ENCODE assay signal across 16 cellular contexts in the genomic region with DNA sequence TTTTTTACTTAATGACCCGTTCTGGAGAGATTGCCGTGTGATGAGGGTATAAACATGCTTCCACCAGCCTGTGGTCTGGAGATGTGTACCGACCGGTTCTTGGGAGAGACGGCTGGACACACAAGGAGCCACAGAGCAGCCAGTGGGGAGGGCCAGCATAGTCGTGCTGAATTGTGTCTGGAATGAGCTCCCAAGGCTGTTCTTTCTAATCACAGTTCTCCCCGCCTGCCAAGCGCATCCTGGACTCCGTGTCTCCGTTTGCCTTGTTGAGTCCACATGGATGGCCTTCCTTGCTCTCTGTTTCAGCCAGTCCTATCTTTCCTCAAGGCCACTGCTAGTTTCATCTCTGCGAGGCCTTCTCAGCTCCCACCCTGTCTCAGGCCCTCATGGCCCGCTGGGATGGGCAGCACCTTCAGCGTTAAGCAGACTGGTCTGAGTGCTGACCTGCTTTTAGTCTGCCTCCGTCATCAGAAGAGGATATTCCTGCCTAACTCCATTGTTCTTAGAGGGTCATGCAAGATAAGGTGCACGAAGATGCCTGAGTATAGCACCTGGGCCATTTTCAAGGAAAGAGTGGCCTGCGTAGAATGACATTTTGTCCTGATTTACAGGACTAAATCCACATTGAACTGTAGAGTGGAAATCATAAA. TPM values are rescaled to one million over a fixed set of nuclear protein-coding genes. Genes with fewer than 3 reads are reported as not detected.
DNase-seq lines count a peak whose midpoint lies in the region; ATAC-seq, FAIRE-seq and TF ChIP-seq lines count a peak whose summit lies in the region.
"Had no signal": no experiment of that assay in that cellular context is flagged by ENCODE, and none has a peak within 500 bp of the region (broad histone marks: within the 10 kb centered on the region; RNA-seq: fewer than 3 reads in every experiment).

No MANE protein-coding gene starts in this region.

- no peak for DNase-seq in cardiac muscle cell (ENCODE audit: low read depth in 1 of 2, low spot score in 1 of 2)
- DNase-seq in heart left ventricle: no peak
- peak; percentile 81 for DNase-seq in mammary epithelial cell
- DNase-seq in mucosa of gallbladder (ENCODE audit: low spot score): peak; percentile 60
- DNase-seq in thyroid gland: peak; percentile 78 to 84
- no peak for DNase-seq in RCC 7860 (ENCODE audit: low spot score)
- DNase-seq in PC-9: no peak
- DNase-seq: activated CD4-positive, alpha-beta T cell treated with anti-CD3 and anti-CD28 coated beads, Interleukin-2, amount 50 U/mL, for 1 hour; effector memory CD4-positive, alpha-beta T cell; kidney glomerular epithelial cell; NCI-H1092; RPMI8226 had no signal

- intact Hi-C loops in heart left ventricle (cut with DNase I) (loop anchor here in 1 of 10 donors (2.0 kb wide), 1 partner anchor 23 kb away; no protein-coding TSS in a partner anchor), mammary epithelial cell (cut with micrococcal nuclease) (no loop called here), thyroid gland (cut with DNase I) (no loop called here), PC-9 (cut with micrococcal nuclease; ENCODE audit: unreplicated experiment) (no loop called here)

- H3K4me1 ChIP-seq in cardiac muscle cell (ENCODE audit: low read depth): peaks cover 41% of the 10 kb centered on the region
- peaks cover 0 to 64% (median 22%) of the 10 kb centered on the region in 12 donors for H3K4me1 ChIP-seq in heart left ventricle
- peaks cover 61% of the 10 kb centered on the region for H3K4me1 ChIP-seq in mammary epithelial cell (ENCODE audit: insufficient read depth, low read length)
- peaks cover 36 to 38% of the 10 kb centered on the region in 2 donors for H3K4me1 ChIP-seq in thyroid gland
- H3K4me1 ChIP-seq in PC-9 (replicated peaks; ENCODE audit: insufficient read depth): no peaks in the 10 kb centered on the region

- in situ Hi-C loops in mammary epithelial cell (cut with MboI; ENCODE audit: low sequenced_read_pairs in 2 of 2): no loop called here

- 81 to 87% (median 83%) methylated on average over 16 of the region's 16 CpGs for WGBS in heart left ventricle, 4 donors
- WGBS in mammary epithelial cell (ENCODE audit: low coverage, missing lambda C conversion rate): 47% methylated on average over 14 of the region's 16 CpGs
- 54 to 70% methylated on average over 16 of the region's 16 CpGs for WGBS in thyroid gland, 2 donors

- no peak overlapping the region for H3K4me3 ChIP-seq in cardiac muscle cell
- H3K4me3 ChIP-seq in heart left ventricle: no peak overlapping the region
- no peak overlapping the region for H3K4me3 ChIP-seq in mammary epithelial cell (replicated peaks in 1 of 3; ENCODE audit: insufficient read depth in 1 of 3, low read depth in 2 of 3, low read length in 3 of 3)
- H3K4me3 ChIP-seq in thyroid gland (replicated peaks in 1 of 3): no peak overlapping the region
- H3K4me3 ChIP-seq in PC-9: no peak overlapping the region

- H3K9me2 ChIP-seq in PC-9 (ENCODE audit: insufficient read depth): no peaks in the 10 kb centered on the region

- CTCF ChIA-PET in mammary epithelial cell (lab: Charles Lee; ENCODE audit: low non-redundant PET): no interaction called here
- CTCF ChIA-PET in PC-9 (lab: Charles Lee): no interaction called here

- H3K27me3 ChIP-seq in cardiac muscle cell (no peaks in the 10 kb centered on the region), heart left ventricle (no peaks in the 10 kb centered on the region), mammary epithelial cell (ENCODE audit: insufficient read depth, low read length) (no peaks in the 10 kb centered on the region), thyroid gland (no peaks in the 10 kb centered on the region), PC-9 (ENCODE audit: insufficient read depth, low read depth) (no peaks in the 10 kb centered on the region)
- H3K27me3 ChIP-seq: neutrophil had no signal

- dilution Hi-C loops in mammary epithelial cell (cut with HindIII; ENCODE audit: low sequenced_read_pairs): no loop called here

- H3K4me2 ChIP-seq in mammary epithelial cell (ENCODE audit: insufficient read depth, low read depth, low read length) (peak overlapping the region; percentile 38), PC-9 (no peak overlapping the region)

- FAIRE-seq in RCC 7860 (lab: Jason Lieb, UNC): no peak
- FAIRE-seq: D721Med had no signal

- H3F3A ChIP-seq in PC-9 (ENCODE audit: insufficient read depth, low read depth): no peaks in the 10 kb centered on the region

- no peak overlapping the region for H3K9ac ChIP-seq in mammary epithelial cell (ENCODE audit: insufficient read depth, low read length)

- no peak for TF ChIP-seq POLR2A in heart left ventricle (IDR thresholded peaks at IDR 0.05)
- TF ChIP-seq POLR2A in thyroid gland (IDR thresholded peaks at IDR 0.05): peak in 1 of 2 donors; percentile 22

- no TSS peak for BruUV-seq in mammary epithelial cell (replicated peaks; lab: Mats Ljungman, UMichigan)
- BruUV-seq in PC-9 (replicated peaks; lab: Mats Ljungman, UMichigan): no TSS peak

- H3K9me3 ChIP-seq in cardiac muscle cell (ENCODE audit: low read depth) (no peaks in the 10 kb centered on the region), heart left ventricle (no peaks in the 10 kb centered on the region), mammary epithelial cell (replicated peaks; ENCODE audit: insufficient read depth, low read length) (no peaks in the 10 kb centered on the region), thyroid gland (no peaks in the 10 kb centered on the region), PC-9 (ENCODE audit: insufficient read depth, low read depth) (no peaks in the 10 kb centered on the region)
- H3K9me3 ChIP-seq: neutrophil had no signal

- peak overlapping the region; percentile 82 for H3K27ac ChIP-seq in cardiac muscle cell
- H3K27ac ChIP-seq in heart left ventricle: no peak overlapping the region
- H3K27ac ChIP-seq in mammary epithelial cell (ENCODE audit: insufficient read depth, low read depth, low read length): no peak overlapping the region
- peak overlapping the region; percentile 2 to 40 (median 15) for H3K27ac ChIP-seq in thyroid gland
- no peak overlapping the region for H3K27ac ChIP-seq in PC-9
- H3K27ac ChIP-seq: neutrophil had no signal

- H3K36me3 ChIP-seq in cardiac muscle cell (peaks cover 3% of the 10 kb centered on the region), heart left ventricle (peaks cover 0 to 48% (median 23%) of the 10 kb centered on the region in 9 donors), mammary epithelial cell (ENCODE audit: insufficient read depth, low read length) (peaks cover 2% of the 10 kb centered on the region), thyroid gland (no peaks in the 10 kb centered on the region), PC-9 (ENCODE audit: low read depth) (no peaks in the 10 kb centered on the region)

- H3K79me2 ChIP-seq in mammary epithelial cell (ENCODE audit: insufficient read depth, low read length) (peaks cover 76% of the 10 kb centered on the region), PC-9 (ENCODE audit: low read depth) (no peaks in the 10 kb centered on the region)

- H2AFZ ChIP-seq in mammary epithelial cell (ENCODE audit: low read depth, low read length) (no peak overlapping the region), PC-9 (no peak overlapping the region)

- TF ChIP-seq CTCF in cardiac muscle cell (IDR thresholded peaks at IDR 0.05; ENCODE audit: low read depth, low read length) (no peak), heart left ventricle (IDR thresholded peaks at IDR 0.05) (no peak), mammary epithelial cell (conservative IDR thresholded peaks at IDR 0.05 in 1 of 2, IDR thresholded peaks at IDR 0.05 in 1 of 2; ENCODE audit: extremely low read depth in 1 of 2, insufficient read depth in 1 of 2, low read depth in 1 of 2, low read length in 2 of 2) (no peak), thyroid gland (IDR thresholded peaks at IDR 0.05) (no peak), PC-9 (conservative IDR thresholded peaks at IDR 0.05) (no peak)

- POLR2A ChIA-PET in PC-9 (lab: Charles Lee; ENCODE audit: unreplicated experiment): no interaction called here

- no peak for ATAC-seq in heart left ventricle
- no peak for ATAC-seq in HG03342 (IDR thresholded peaks at IDR 0.05; ENCODE audit: unreplicated experiment)

- no peaks in the 10 kb centered on the region for H4K20me1 ChIP-seq in mammary epithelial cell (ENCODE audit: insufficient read depth, low read length)
- no peaks in the 10 kb centered on the region; the same call in 1 of the 2 replicates for H4K20me1 ChIP-seq in PC-9 (ENCODE audit: insufficient read depth)

RNA-seq across cellular contexts. Expression of a gene that starts 20.6 kb away (rescaled TPM):
- total RNA-seq in cardiac muscle cell: 27.7 and 34.7 TPM in 2 replicates
- 111 and 115 TPM in 2 replicates for polyA plus RNA-seq in cardiac muscle cell
- 10 to 100 TPM; 14.0 to 25.6 (median 20.4) TPM for total RNA-seq in heart left ventricle
- polyA plus RNA-seq in heart left ventricle: 10 to 100 TPM; 19.2 to 54.9 TPM
- 10 to 100 TPM; 19.0 to 58.5 TPM for total RNA-seq in mammary epithelial cell
- 117 TPM for polyA plus RNA-seq in mammary epithelial cell
- polyA minus RNA-seq in mammary epithelial cell: 58.0 TPM
- total RNA-seq in mucosa of gallbladder: 51.6 TPM
- total RNA-seq in thyroid gland: 10 to 100 TPM; 16.2 to 53.3 (median 37.5) TPM
- total RNA-seq in PC-9 (2021): 44.6 and 65.7 TPM in 2 replicates

RNA-seq across cellular contexts. Expression of a gene that starts 35.9 kb away (rescaled TPM):
- total RNA-seq in cardiac muscle cell (26.5 and 34.3 TPM in 2 replicates), heart left ventricle (10 to 100 TPM in 1 of 9 donors, 1 to 10 TPM in 8; 3.0 to 19.9 (median 5.2) TPM), mammary epithelial cell (10 to 100 TPM; 52.7 to 60.2 TPM), mucosa of gallbladder (210 TPM), thyroid gland (10 to 100 TPM; 17.1 to 23.7 (median 17.8) TPM), PC-9 (2021) (56.8 and 58.4 TPM in 2 replicates)
- polyA plus RNA-seq in cardiac muscle cell (26.2 and 34.7 TPM in 2 replicates), heart left ventricle (1 to 10 TPM; 2.5 to 3.0 TPM), mammary epithelial cell (39.3 TPM)
- polyA minus RNA-seq in mammary epithelial cell: 54.6 TPM

RNA-seq across cellular contexts. Expression of a gene that starts 48.5 kb away (rescaled TPM):
- total RNA-seq in cardiac muscle cell: 0.63 and 1.1 TPM in 2 replicates
- polyA plus RNA-seq in cardiac muscle cell: 0.34 TPM in 1 of 2 replicates, not detected in the other
- total RNA-seq in heart left ventricle: not detected
- not detected for polyA plus RNA-seq in heart left ventricle
- not detected for total RNA-seq in mammary epithelial cell
- polyA plus RNA-seq in mammary epithelial cell: not detected
- polyA minus RNA-seq in mammary epithelial cell: not detected
- total RNA-seq in mucosa of gallbladder: not detected
- total RNA-seq in thyroid gland: not detected
- total RNA-seq in PC-9 (2021): not detected in 2 replicates
- total RNA-seq: T-helper 2 cell treated with Interferon-gamma antibody and Interleukin-4, amounts not matched to agents 100 ng/mL and 5 ng/mL, for 36 hours had no signal

Comparison
In these comparisons a context has a peak if more than half of its experiments do, and no peak if none do; other contexts are left out.
1. H3K27ac ChIP-seq: peak in cardiac muscle cell (single experiment) and thyroid gland (3 of 3); none in heart left ventricle (0 of 12), mammary epithelial cell (single experiment) and PC-9 (single experiment).
2. DNase-seq: peak in mammary epithelial cell (single experiment), mucosa of gallbladder (single experiment) and thyroid gland (2 of 2); none in cardiac muscle cell (0 of 2), heart left ventricle (0 of 5), RCC 7860 (single experiment) and PC-9 (0 of 2).